ENCODE assay signal across 1 cellular context in the genomic region with DNA sequence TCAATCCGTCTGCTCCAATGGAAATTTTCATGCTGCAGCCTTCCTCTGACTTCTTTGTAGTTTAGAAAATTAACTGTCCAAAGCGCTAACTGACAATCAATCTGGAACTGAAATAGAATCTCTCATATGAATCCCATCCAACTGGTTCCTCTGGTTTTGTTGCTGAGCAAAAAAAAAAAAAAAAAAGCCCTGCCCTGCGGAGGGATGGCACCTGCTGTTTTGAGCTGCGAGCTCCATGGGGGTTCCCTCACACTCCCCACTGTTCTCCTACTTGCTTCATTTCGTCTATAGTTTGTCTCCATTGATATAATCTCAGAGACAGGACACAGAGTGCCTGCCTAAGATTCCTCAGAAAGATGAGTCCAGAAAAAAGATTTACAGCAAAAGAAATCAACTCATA.
TF ChIP-seq lines count a peak whose summit lies in the region.

No MANE protein-coding gene starts in this region.

TF ChIP-seq in HCT116, 20 proteins besides CTCF, POLR2A, EP300 and RAD21:
- TF ChIP-seq, protein P1, sequence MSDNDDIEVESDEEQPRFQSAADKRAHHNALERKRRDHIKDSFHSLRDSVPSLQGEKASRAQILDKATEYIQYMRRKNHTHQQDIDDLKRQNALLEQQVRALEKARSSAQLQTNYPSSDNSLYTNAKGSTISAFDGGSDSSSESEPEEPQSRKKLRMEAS (IDR thresholded peaks at IDR 0.05) = no peak
- 0 out of 2 replicates have a peak, but pooled peaks have one; percentile 11 for TF ChIP-seq SP1 (IDR thresholded peaks at IDR 0.05; ENCODE audit: low read depth)
